20 cellular contexts compared by ENCODE assay signal in the genomic region with DNA sequence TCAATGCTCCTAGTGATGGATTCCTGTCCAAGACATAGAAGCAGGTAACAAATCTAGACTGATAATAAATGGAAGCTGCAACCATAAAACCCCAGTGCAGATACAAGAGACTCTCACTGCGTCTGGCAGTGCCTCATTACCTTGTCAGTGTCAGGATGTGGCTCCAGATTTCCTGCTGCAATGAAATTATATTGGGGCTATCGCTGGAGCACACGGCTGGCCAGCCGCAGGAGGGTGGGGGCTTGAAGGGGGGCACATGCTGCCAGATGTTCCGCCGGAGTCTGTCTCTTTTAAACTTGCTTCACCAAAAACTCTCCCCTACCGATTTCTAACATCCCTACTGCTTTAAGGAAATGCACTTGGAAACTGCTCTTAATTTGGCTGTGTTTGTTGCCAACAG.
"Had no signal": no experiment of that assay in that cellular context is flagged by ENCODE, and none has a peak within 500 bp of the region (broad histone marks: within the 10 kb centered on the region; RNA-seq: fewer than 3 reads in every experiment).

No MANE protein-coding gene starts in this region.

- H3K27me3 ChIP-seq: neural progenitor cell, right lobe of liver had no signal

- H3K4me3 ChIP-seq: dorsolateral prefrontal cortex, gastrocnemius medialis, lung, mucosa of descending colon, neural progenitor cell, right lobe of liver, thoracic aorta, tibial nerve, upper lobe of left lung had no signal

- FAIRE-seq: kidney, small intestine, urothelium cell line had no signal

- H3K79me2 ChIP-seq: parathyroid adenoma had no signal

- H3K27ac ChIP-seq: dorsolateral prefrontal cortex, gastrocnemius medialis, neural progenitor cell, parathyroid adenoma, right lobe of liver, thoracic aorta, tibial nerve, upper lobe of left lung had no signal

- DNase-seq: dorsolateral prefrontal cortex; effector CD4-positive, alpha-beta T cell; foreskin fibroblast; gastrocnemius medialis; head of caudate nucleus; kidney; mucosa of descending colon; naive B cell; right lobe of liver; small intestine; stimulated activated CD4-positive, alpha-beta T cell treated with anti-CD3 and anti-CD28 coated beads, Interleukin-15, amount 100 ng/mL, for 24 hours; stimulated activated CD4-positive, alpha-beta T cell treated with anti-CD3 and anti-CD28 coated beads, Interleukin-2, amount 100 ng/mL, for 48 hours; stimulated activated naive B cell treated with anti-CD40 and anti-IgM and Interleukin-4, amounts not matched to agents 10 μg/mL and 1 μg/mL and 100 μg/mL, for 72 hours; upper lobe of left lung had no signal

- H3K4me1 ChIP-seq: gastrocnemius medialis, parathyroid adenoma, right lobe of liver, tibial nerve, upper lobe of left lung had no signal

- H2AFZ ChIP-seq: neural progenitor cell, parathyroid adenoma had no signal

- H3K9ac ChIP-seq: neural progenitor cell, parathyroid adenoma had no signal

- H3K4me2 ChIP-seq: neural progenitor cell had no signal

- H3K36me3 ChIP-seq: gastrocnemius medialis, neural progenitor cell, right lobe of liver, thoracic aorta, tibial nerve, upper lobe of left lung had no signal

- H3K9me3 ChIP-seq: gastrocnemius medialis, mucosa of descending colon, right lobe of liver, thoracic aorta, tibial nerve, upper lobe of left lung had no signal
